ENCODE assay signal across 8 cellular contexts in genomic region chr19:6674868-6675305, GRCh38. TPM values are rescaled to one million over a fixed set of nuclear protein-coding genes. Genes with fewer than 3 reads are reported as not detected.
DNase-seq lines count a peak whose midpoint lies in the region; ATAC-seq and TF ChIP-seq lines count a peak whose summit lies in the region.

No MANE protein-coding gene starts in this region.

- H3K27ac Mint-ChIP-seq in naive thymus-derived CD8-positive, alpha-beta T cell, result peak overlapping the region in 7 of 10 donors; percentile 6 to 80 (median 49)
- H3K27ac Mint-ChIP-seq in endothelial cell (ENCODE audit: unreplicated experiment), result no peak overlapping the region

- no peaks in the 10 kb centered on the region for H3K9me3 Mint-ChIP-seq in naive thymus-derived CD8-positive, alpha-beta T cell
- H3K9me3 Mint-ChIP-seq in endothelial cell (ENCODE audit: unreplicated experiment), result peaks cover 30% of the 10 kb centered on the region

- intact Hi-C loops in thyroid gland (cut with DNase I), result no loop called here

- peak overlapping the region; percentile 41; the same call in 1 of the 2 replicates for H2AFZ ChIP-seq in Loucy (ENCODE audit: low read length)

- peaks cover 26 to 47% (median 43%) of the 10 kb centered on the region in 4 donors for H3K4me1 Mint-ChIP-seq in naive thymus-derived CD8-positive, alpha-beta T cell
- H3K4me1 Mint-ChIP-seq in endothelial cell (ENCODE audit: unreplicated experiment), result no peaks in the 10 kb centered on the region

- peak; percentile 62 for ATAC-seq in GM19463 (IDR thresholded peaks at IDR 0.05; ENCODE audit: unreplicated experiment)
- ATAC-seq in naive thymus-derived CD8-positive, alpha-beta T cell, result peak; percentile 65 to 77

- H3K27me3 Mint-ChIP-seq in naive thymus-derived CD8-positive, alpha-beta T cell, result peaks cover 0 to 2% (median 0%) of the 10 kb centered on the region in 5 donors
- H3K27me3 Mint-ChIP-seq in endothelial cell (ENCODE audit: unreplicated experiment), result peaks cover 4% of the 10 kb centered on the region

- TF ChIP-seq CTCF in Loucy (conservative IDR thresholded peaks at IDR 0.05; ENCODE audit: low read length), result peak; percentile 60
- no peak for TF ChIP-seq CTCF in thyroid gland (IDR thresholded peaks at IDR 0.05)
- TF ChIP-seq CTCF in endothelial cell (IDR thresholded peaks at IDR 0.05; ENCODE audit: unreplicated experiment), result no peak

- H3K9me3 ChIP-seq in Loucy (ENCODE audit: insufficient read depth, low read depth, low read length), result no peaks in the 10 kb centered on the region
- H3K9me3 ChIP-seq in thyroid gland, result no peaks in the 10 kb centered on the region

- POLR2A ChIA-PET in naive thymus-derived CD8-positive, alpha-beta T cell (lab: Charles Lee), result interaction anchor here (0.6 to 0.7 kb wide), 2 partner anchors 143 to 372 kb away, joined by 3 read pairs; no protein-coding TSS in a partner anchor

- WGBS in thyroid gland, 2 donors, result 18 to 25% methylated on average over 8 of the region's 8 CpGs

- H3K27me3 ChIP-seq in Loucy (ENCODE audit: insufficient read depth, low read length, poor library complexity, severe bottlenecking) (no peaks in the 10 kb centered on the region), thyroid gland (no peaks in the 10 kb centered on the region)

- no peaks in the 10 kb centered on the region for H3F3A ChIP-seq in Loucy (ENCODE audit: low read depth)

- no peak for TF ChIP-seq POLR2A in thyroid gland (IDR thresholded peaks at IDR 0.05)

- peak overlapping the region; percentile 51 for H3K9ac ChIP-seq in Loucy (ENCODE audit: low read depth, low read length, poor library complexity, severe bottlenecking)

- DNase-seq in Ammon's horn (ENCODE audit: low spot score) (peak; percentile 43), thyroid gland (peak; percentile 33 to 46), endothelial cell (ENCODE audit: low spot score) (no peak)
- DNase-seq in activated CD4-positive, alpha-beta T cell treated with anti-CD3 and anti-CD28 coated beads, Interleukin-2, amount 50 U/mL, for 1 hour, result peak; percentile 77
- peak; percentile 74 for DNase-seq in effector CD4-positive, alpha-beta T cell
- peak; percentile 37 to 84 (median 66) for DNase-seq in naive thymus-derived CD8-positive, alpha-beta T cell

- peak overlapping the region in 8 of 10 donors; percentile 9 to 66 (median 44) for H3K4me3 Mint-ChIP-seq in naive thymus-derived CD8-positive, alpha-beta T cell
- H3K4me3 Mint-ChIP-seq in endothelial cell (ENCODE audit: unreplicated experiment), result no peak overlapping the region

- peak overlapping the region; percentile 66 for H3K4me3 ChIP-seq in Loucy (ENCODE audit: low read length, poor library complexity, severe bottlenecking)
- no peak overlapping the region for H3K4me3 ChIP-seq in thyroid gland (replicated peaks in 1 of 3)

- H3K79me2 ChIP-seq in Loucy (ENCODE audit: insufficient read depth, low read length), result no peaks in the 10 kb centered on the region

- peak overlapping the region; percentile 73 for H3K4me2 ChIP-seq in Loucy (ENCODE audit: low read depth, low read length, poor library complexity, severe bottlenecking)

- H3K36me3 Mint-ChIP-seq in naive thymus-derived CD8-positive, alpha-beta T cell, result no peaks in the 10 kb centered on the region
- peaks cover 21% of the 10 kb centered on the region for H3K36me3 Mint-ChIP-seq in endothelial cell (ENCODE audit: low read depth, unreplicated experiment)

- H3K4me1 ChIP-seq in Loucy (ENCODE audit: insufficient read depth, low read length, poor library complexity, severe bottlenecking) (peaks cover 23% of the 10 kb centered on the region), thyroid gland (no peaks in the 10 kb centered on the region)

- H4K20me1 ChIP-seq in Loucy (ENCODE audit: insufficient read depth, low read length, poor library complexity, severe bottlenecking), result no peaks in the 10 kb centered on the region

- H3K27ac ChIP-seq in thyroid gland, result no peak overlapping the region

- no peaks in the 10 kb centered on the region for H3K9me2 ChIP-seq in Loucy (replicated peaks; ENCODE audit: low read depth, low read length)

- H3K36me3 ChIP-seq in Loucy (ENCODE audit: insufficient read depth, low read length), result no peaks in the 10 kb centered on the region
- no peaks in the 10 kb centered on the region for H3K36me3 ChIP-seq in thyroid gland

RNA-seq across cellular contexts. Expression of gene TNFSF14, which starts 4.9 kb away (rescaled TPM):
- 1 to 10 TPM; 1.5 to 1.6 TPM for total RNA-seq in naive thymus-derived CD8-positive, alpha-beta T cell
- 1 to 10 TPM; 2.0 to 4.9 (median 3.4) TPM for polyA plus RNA-seq in naive thymus-derived CD8-positive, alpha-beta T cell
- 1 to 10 TPM in 1 of 4 donors, under 1 TPM in 2, not detected in 1; 0.54 to 1.1 (median 0.63) TPM for total RNA-seq in thyroid gland
- not detected for total RNA-seq in endothelial cell (ENCODE audit: unreplicated experiment)

RNA-seq across cellular contexts. Expression of gene C3, which starts 45.6 kb away (rescaled TPM):
- total RNA-seq in naive thymus-derived CD8-positive, alpha-beta T cell, result 1 to 10 TPM in 1 of 2 experiments, under 1 TPM in 1; 0.80 to 2.4 TPM
- polyA plus RNA-seq in naive thymus-derived CD8-positive, alpha-beta T cell, result not detected
- total RNA-seq in thyroid gland (100 to 1,000 TPM; 126 to 631 (median 350) TPM), endothelial cell (ENCODE audit: unreplicated experiment) (not detected)

Comparison
In these comparisons a context has a peak if more than half of its experiments do, and no peak if none do; other contexts are left out.
1. RNA of gene C3, which starts 45.6 kb away (total RNA-seq): 126 to 631 TPM in thyroid gland; 0.80 to 2.4 TPM in naive thymus-derived CD8-positive, alpha-beta T cell and not detected in endothelial cell (single experiment); every median in the first group is over 10 times any median in the second.